Comparison of ENCODE assay signal across 19 cellular contexts in the genomic region with DNA sequence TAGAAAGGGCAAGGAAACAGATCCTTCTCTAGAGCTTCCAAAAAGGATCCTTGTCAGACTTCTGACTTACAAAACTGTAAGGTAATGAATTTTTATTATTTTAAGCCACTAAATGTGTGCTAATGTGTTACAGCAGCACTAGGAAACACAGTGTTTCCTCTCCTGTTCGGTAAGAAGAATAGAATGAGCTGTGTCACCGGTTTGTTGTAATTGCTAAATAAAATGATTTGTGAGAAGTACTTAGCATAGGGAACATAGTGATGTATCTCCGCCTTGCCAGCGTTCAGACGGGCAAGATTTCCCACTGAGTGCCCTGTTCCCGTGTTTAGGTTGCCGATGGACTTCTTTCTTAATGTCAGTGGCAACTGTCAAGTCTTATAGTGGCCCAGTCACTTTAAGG. TPM values are rescaled to one million over a fixed set of nuclear protein-coding genes. Genes with fewer than 3 reads are reported as not detected.
DNase-seq lines count a peak whose midpoint lies in the region; ATAC-seq, FAIRE-seq and TF ChIP-seq lines count a peak whose summit lies in the region.
"Had no signal": no experiment of that assay in that cellular context is flagged by ENCODE, and none has a peak within 500 bp of the region (broad histone marks: within the 10 kb centered on the region; RNA-seq: fewer than 3 reads in every experiment).

No MANE protein-coding gene starts in this region.

- no peak overlapping the region for H2BK20ac ChIP-seq in H1 (ENCODE audit: low read length)

- H3K79me2 ChIP-seq in H1 (ENCODE audit: control insufficient read depth in 1 of 2, insufficient read depth in 2 of 2, low read length in 2 of 2) (peaks cover 0 to 95% of the 10 kb centered on the region in 2 experiments; a peak in 3 of 4 replicates), PC-3 (ENCODE audit: low read length) (peaks cover 92% of the 10 kb centered on the region)

- intact Hi-C loops in transverse colon (cut with DNase I; ENCODE audit: low total_unique reads): no loop called here
- intact Hi-C loops in PC-3 (cut with micrococcal nuclease): no loop called here

- no peak overlapping the region for H3K56ac ChIP-seq in H1 (replicated peaks; ENCODE audit: insufficient read length, low read depth, low read length)

- H2BK15ac ChIP-seq in H1 (ENCODE audit: low read length): no peak overlapping the region

- TF ChIP-seq CTCF in HFFc6 (IDR thresholded peaks at IDR 0.05) (no peak), H1 (IDR thresholded peaks at IDR 0.05; ENCODE audit: control extremely low read depth in 1 of 3, insufficient read depth in 1 of 3, low read depth in 1 of 3, low read length in 3 of 3) (no peak), nephron (IDR thresholded peaks at IDR 0.05; ENCODE audit: unreplicated experiment in 3 of 3) (no peak), transverse colon (IDR thresholded peaks at IDR 0.05) (no peak), PC-3 (conservative IDR thresholded peaks at IDR 0.05; ENCODE audit: low read depth, low read length) (no peak)

- WGBS in H1 (ENCODE audit: extremely low coverage in 1 of 2, insufficient coverage in 1 of 2, insufficient read length in 1 of 2, insufficient replicate concordance in 2 of 2, low coverage in 1 of 2, low lambda C conversion rate in 2 of 2, missing lambda C conversion rate in 1 of 2), 2 experiments: 92% methylated on average over 7 of the region's 7 CpGs; no CpG with 5 or more reads in 1 of the 2 experiments
- 71 to 78% methylated on average over 7 of the region's 7 CpGs for WGBS in transverse colon (ENCODE audit: low coverage in 1 of 2), 2 donors

- H3K4me3 ChIP-seq in H1 (ENCODE audit: extremely low read depth in 1 of 4, insufficient read depth in 2 of 4, low read depth in 3 of 4, low read length in 4 of 4): no peak overlapping the region
- no peak overlapping the region for H3K4me3 ChIP-seq in transverse colon
- H3K4me3 ChIP-seq in PC-3 (ENCODE audit: low read length): no peak overlapping the region
- H3K4me3 ChIP-seq: BLaER1 had no signal

- no peak for TF ChIP-seq RAD21 in H1 (IDR thresholded peaks at IDR 0.05 in 1 of 2, conservative IDR thresholded peaks at IDR 0.05 in 1 of 2; ENCODE audit: low read depth in 2 of 2, low read length in 2 of 2)

- H3K9me3 Mint-ChIP-seq in HFFc6 (no peaks in the 10 kb centered on the region), nephron (no peaks in the 10 kb centered on the region)
- H3K9me3 Mint-ChIP-seq: CD4-positive, alpha-beta memory T cell had no signal

- H3K23ac ChIP-seq in H1 (ENCODE audit: insufficient read length): no peak overlapping the region

- TF ChIP-seq EP300 in H1 (IDR thresholded peaks at IDR 0.05; ENCODE audit: borderline replicate concordance in 1 of 2, low read depth in 2 of 2, low read length in 2 of 2) (no peak), transverse colon (IDR thresholded peaks at IDR 0.05; ENCODE audit: low read depth) (no peak)

- no peaks in the 10 kb centered on the region for H3K9me2 ChIP-seq in PC-3 (replicated peaks; ENCODE audit: low read length)

- H3K23me2 ChIP-seq in H1 (ENCODE audit: low read depth, low read length): no peaks in the 10 kb centered on the region; the same call in 1 of the 2 replicates

- no peak overlapping the region for H4K8ac ChIP-seq in H1 (ENCODE audit: extremely low read depth, insufficient read depth, low read length)

- no peak overlapping the region for H3K14ac ChIP-seq in H1 (ENCODE audit: insufficient read length)

- H2AFZ ChIP-seq in H1 (ENCODE audit: low read length) (no peak overlapping the region), PC-3 (ENCODE audit: low read length) (no peak overlapping the region)

- CTCF ChIA-PET in H1 (lab: Charles Lee; ENCODE audit: partially characterized antibody): interaction anchor here (0.9 kb wide), 3 partner anchors 15 to 379 kb away, joined by 3 to 4 read pairs (median 4); no protein-coding TSS in a partner anchor
- CTCF ChIA-PET in PC-3 (lab: Charles Lee): no interaction called here

- H3K4me1 ChIP-seq in H1 (replicated peaks in 1 of 4; ENCODE audit: control insufficient read depth in 3 of 4, insufficient read depth in 4 of 4, low read length in 3 of 4) (peaks cover 6 to 31% (median 19%) of the 10 kb centered on the region in 4 experiments; a peak in 5 of 7 replicates), transverse colon (peaks cover 0 to 13% (median 4%) of the 10 kb centered on the region in 4 donors), PC-3 (ENCODE audit: insufficient read depth, low read length) (no peaks in the 10 kb centered on the region)
- H3K4me1 ChIP-seq: BLaER1 had no signal

- no peak overlapping the region for H3K9ac ChIP-seq in H1 (replicated peaks in 1 of 4; ENCODE audit: extremely low read depth in 1 of 4, low read depth in 3 of 4, low read length in 3 of 4)
- H3K9ac ChIP-seq in PC-3 (ENCODE audit: low read length): no peak overlapping the region
- H3K9ac ChIP-seq: BLaER1, KMS-11 had no signal

- H4K91ac ChIP-seq in H1 (replicated peaks; ENCODE audit: insufficient read length, low read length): no peak overlapping the region

- H3K4ac ChIP-seq in H1 (replicated peaks; ENCODE audit: insufficient read length, low read depth, low read length): no peak overlapping the region

- H3K4me2 ChIP-seq in H1 (ENCODE audit: insufficient read depth in 1 of 2, low read depth in 2 of 2, low read length in 2 of 2): no peak overlapping the region
- no peak overlapping the region for H3K4me2 ChIP-seq in PC-3 (ENCODE audit: low read length)
- H3K4me2 ChIP-seq: BLaER1, KMS-11 had no signal

- H3K4me1 Mint-ChIP-seq in HFFc6 (ENCODE audit: low read depth): peaks cover 62% of the 10 kb centered on the region
- H3K4me1 Mint-ChIP-seq in nephron: peaks cover 53% of the 10 kb centered on the region
- H3K4me1 Mint-ChIP-seq: CD4-positive, alpha-beta memory T cell had no signal

- FAIRE-seq in H1 (lab: Jason Lieb, UNC): no peak
- FAIRE-seq: GM12891, RCC 7860 had no signal

- H3K36me3 Mint-ChIP-seq in HFFc6 (ENCODE audit: low read depth) (peaks cover 28% of the 10 kb centered on the region), nephron (ENCODE audit: low read depth) (peaks cover 6% of the 10 kb centered on the region)
- H3K36me3 Mint-ChIP-seq: CD4-positive, alpha-beta memory T cell had no signal

- peaks cover 3% of the 10 kb centered on the region for H3K27me3 Mint-ChIP-seq in HFFc6 (ENCODE audit: insufficient read depth)
- H3K27me3 Mint-ChIP-seq in nephron (ENCODE audit: low read depth): no peaks in the 10 kb centered on the region
- H3K27me3 Mint-ChIP-seq: CD4-positive, alpha-beta memory T cell had no signal

- TF ChIP-seq POLR2A in H1 (IDR thresholded peaks at IDR 0.05; ENCODE audit: control extremely low read depth in 1 of 2, low read depth in 2 of 2, low read length in 2 of 2) (0 out of 3 replicates have a peak, but pooled peaks of 1 of the 2 experiments have one; percentile 6), transverse colon (IDR thresholded peaks at IDR 0.05) (no peak)

- H2AK5ac ChIP-seq in H1 (ENCODE audit: low read depth, low read length): no peak overlapping the region

- no peak overlapping the region for H3K18ac ChIP-seq in H1 (ENCODE audit: extremely low read depth, low read length)

- H3K79me1 ChIP-seq in H1 (ENCODE audit: low read depth, low read length): peaks cover 5% of the 10 kb centered on the region

- H3K27me3 ChIP-seq in H1 (replicated peaks in 1 of 4; ENCODE audit: control insufficient read depth in 3 of 4, extremely low read depth in 1 of 4, insufficient read depth in 3 of 4, low read length in 3 of 4) (no peaks in the 10 kb centered on the region), transverse colon (no peaks in the 10 kb centered on the region), PC-3 (ENCODE audit: low read length) (no peaks in the 10 kb centered on the region)
- H3K27me3 ChIP-seq: BLaER1 had no signal

- no peak overlapping the region for H2BK5ac ChIP-seq in H1 (ENCODE audit: low read depth, low read length)

- H3K4me3 Mint-ChIP-seq in HFFc6 (no peak overlapping the region), nephron (no peak overlapping the region)
- H3K4me3 Mint-ChIP-seq: CD4-positive, alpha-beta memory T cell had no signal

- H3K27ac ChIP-seq in H1 (ENCODE audit: low read depth, low read length) (no peak overlapping the region), transverse colon (peak overlapping the region; percentile 21 to 64 (median 42)), PC-3 (ENCODE audit: low read length) (no peak overlapping the region)
- H3K27ac ChIP-seq: BLaER1, KMS-11 had no signal

- H2BK120ac ChIP-seq in H1 (replicated peaks; ENCODE audit: low read depth, low read length): no peak overlapping the region

- no peaks in the 10 kb centered on the region for H3K9me3 ChIP-seq in H1 (ENCODE audit: insufficient read depth in 2 of 2, low read depth in 1 of 2, low read length in 1 of 2)
- no peaks in the 10 kb centered on the region for H3K9me3 ChIP-seq in transverse colon
- H3K9me3 ChIP-seq in PC-3 (ENCODE audit: low read length): no peaks in the 10 kb centered on the region
- H3K9me3 ChIP-seq: BLaER1 had no signal

- 0 out of 2 replicates have a peak overlapping the region, but pooled peaks have one; percentile 5 for H3K27ac Mint-ChIP-seq in HFFc6
- H3K27ac Mint-ChIP-seq in nephron: peak overlapping the region; percentile 48 to 65 (median 60)
- H3K27ac Mint-ChIP-seq: CD4-positive, alpha-beta memory T cell had no signal

- no TSS peak for BruUV-seq in PC-3 (replicated peaks; lab: Mats Ljungman, UMichigan)

- H2BK12ac ChIP-seq in H1 (ENCODE audit: low read depth, low read length): no peak overlapping the region

- no peak for DNase-seq in HFFc6
- no peak for DNase-seq in H1 (ENCODE audit: low read depth in 1 of 2, low spot score in 2 of 2)
- DNase-seq in transverse colon: no peak
- DNase-seq in NCI-H1417 treated with DMSO at 0.1 percent for 48 hours (lab: John Stamatoyannopoulos, UW): no peak
- DNase-seq in PC-3: no peak
- DNase-seq: Calu3; CD4-positive, alpha-beta memory T cell; EL; GOT3; NCI-H1436; NCI-H1930; NCI-H446 had no signal

- H4K5ac ChIP-seq in H1 (ENCODE audit: insufficient read length, low read depth, low read length): no peak overlapping the region

- ATAC-seq in PC-3: no peak
- no peak for ATAC-seq in HG03280 (IDR thresholded peaks at IDR 0.05; ENCODE audit: unreplicated experiment)
- ATAC-seq: Right ventricle myocardium inferior had no signal

- no peaks in the 10 kb centered on the region for H3F3A ChIP-seq in PC-3 (ENCODE audit: low read length, unreplicated experiment)

- POLR2A ChIA-PET in H1 (lab: Charles Lee; ENCODE audit: partially characterized antibody) (interaction anchor here (0.9 to 1.5 kb wide), 4 partner anchors 10 to 50 kb away, joined by 3 to 6 read pairs (median 4); no protein-coding TSS in a partner anchor), PC-3 (lab: Charles Lee; ENCODE audit: unreplicated experiment) (interaction anchor here (0.6 kb wide), 1 partner anchor 25 kb away, joined by 4 read pairs; no protein-coding TSS in a partner anchor)

- in situ Hi-C loops in transverse colon (cut with MboI; ENCODE audit: low pct_ligation_motif_present in 1 of 4, low pct_unique_long_range_greater_than_20kb in 1 of 4, low sequenced_read_pairs in 3 of 4): no loop called here

- no peaks in the 10 kb centered on the region for H4K20me1 ChIP-seq in H1 (replicated peaks in 1 of 2; ENCODE audit: control insufficient read depth in 1 of 2, insufficient read depth in 2 of 2, low read length in 2 of 2)
- H4K20me1 ChIP-seq in PC-3 (ENCODE audit: low read length): no peaks in the 10 kb centered on the region
- H4K20me1 ChIP-seq: BLaER1 had no signal

- H3K36me3 ChIP-seq in H1 (ENCODE audit: control insufficient read depth in 2 of 4, insufficient read depth in 4 of 4, low read length in 3 of 4): 0 out of 8 replicates have a peak, but pooled peaks cover 0 to 3% (median 0%) of the 10 kb centered on the region in 4 experiments
- no peaks in the 10 kb centered on the region for H3K36me3 ChIP-seq in transverse colon
- H3K36me3 ChIP-seq in PC-3 (ENCODE audit: low read depth, low read length): peaks cover 12% of the 10 kb centered on the region
- H3K36me3 ChIP-seq: BLaER1 had no signal

RNA-seq across cellular contexts. Expression of gene SPATS2L, which starts 57.6 kb away (rescaled TPM):
- 100 to 1,000 TPM; 146 to 205 (median 198) TPM for total RNA-seq in HFFc6 (2021; fragmentation: NEBNext Ultra II Directional; extraction: Animal tissue kit (Norgen Biotek cat#: 25700))
- total RNA-seq in H1 (2021; fragmentation: NEBNext Ultra II Directional; extraction: Animal tissue kit (Norgen Biotek cat#: 25700)): 177 and 189 TPM in 2 replicates
- 55.3 and 67.3 TPM in 2 replicates for polyA plus RNA-seq in H1 (2011; rRNA removed)
- 93.6 TPM for polyA plus RNA-seq in H1 (2011; cell fraction: cytosol; rRNA removed)
- 196 TPM for polyA plus RNA-seq in H1 (2011; cell fraction: nucleus; rRNA removed)
- polyA plus RNA-seq in H1 (2012, experiment 1 of 2): 106 to 126 TPM (median 119 TPM) in 4 replicates
- 30.9 TPM for polyA plus RNA-seq in H1 (2012, experiment 2 of 2)
- polyA plus RNA-seq in H1 (2013, experiment 1 of 2): 376 TPM
- 381 TPM for polyA plus RNA-seq in H1 (2013, experiment 2 of 2)
- polyA minus RNA-seq in H1 (2011; rRNA and poly(A)+ RNA removed): 116 and 136 TPM in 2 replicates
- 78.2 TPM for polyA minus RNA-seq in H1 (2011; cell fraction: cytosol; rRNA and poly(A)+ RNA removed)
- 202 TPM for polyA minus RNA-seq in H1 (2011; cell fraction: nucleus; rRNA and poly(A)+ RNA removed)
- total RNA-seq in transverse colon (100 to 1,000 TPM in 3 of 4 donors, 10 to 100 TPM in 1; 33.4 to 236 (median 159) TPM), PC-3 (2014; rRNA removed) (144 and 174 TPM in 2 replicates)

Comparison
In these comparisons a context has a peak if more than half of its experiments do, and no peak if none do; other contexts are left out.
1. H3K27ac ChIP-seq: peak in transverse colon (4 of 4); none in H1 (single experiment) and PC-3 (single experiment).